In the genomic region with DNA sequence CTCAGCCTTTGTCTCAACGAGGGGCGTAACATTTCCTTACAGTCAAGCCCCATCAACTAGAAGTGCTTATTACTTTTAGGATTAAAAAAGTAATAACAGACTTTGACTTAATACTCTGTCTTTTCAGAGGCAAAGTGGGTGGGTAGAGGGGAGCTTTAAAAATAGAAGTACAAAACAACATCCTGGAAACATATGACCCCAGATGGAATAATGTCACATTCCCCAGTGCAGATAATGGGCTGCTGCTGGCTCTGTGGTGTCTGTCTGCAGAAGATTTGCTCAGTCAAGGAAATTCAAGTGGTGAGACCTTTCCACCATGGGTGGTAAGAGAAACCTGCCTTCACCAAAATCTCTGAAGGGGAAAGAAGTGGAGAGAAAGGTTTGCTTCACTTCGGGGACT, we compare ENCODE assay signal across 15 cellular contexts. TPM values are rescaled to one million over a fixed set of nuclear protein-coding genes. Genes with fewer than 3 reads are reported as not detected.
A peak's percentile ranks its signal among the peaks of the same experiment; 100 is the strongest.
DNase-seq lines count a peak whose midpoint lies in the region; ATAC-seq and TF ChIP-seq lines count a peak whose summit lies in the region.
"Had no signal": no experiment of that assay in that cellular context is flagged by ENCODE, and none has a peak within 500 bp of the region (broad histone marks: within the 10 kb centered on the region; RNA-seq: fewer than 3 reads in every experiment).

No MANE protein-coding gene starts in this region.

- peaks cover 1% of the 10 kb centered on the region for H3K79me2 ChIP-seq in trophoblast cell (ENCODE audit: control insufficient read depth, insufficient read depth, low read length, poor library complexity)

- no CpG with 5 or more reads among the region's 3 CpGs for WGBS in trophoblast cell (ENCODE audit: extremely low coverage, insufficient coverage, insufficient read length)

- H3K27ac Mint-ChIP-seq in brain = peak overlapping the region in 4 of 5 experiments; percentile 86 to 92 (median 89)
- H3K27ac Mint-ChIP-seq in activated CD8-positive, alpha-beta memory T cell treated with anti-CD3 and anti-CD28 coated beads, Interleukin-2, amount 10 ng/mL, durations not matched to agents 7 days and 5 days = no peak overlapping the region
- H3K27ac Mint-ChIP-seq: natural killer cell had no signal

- no peak for TF ChIP-seq POLR2A in gastrocnemius medialis (IDR thresholded peaks at IDR 0.05)

- intact Hi-C loops in gastrocnemius medialis (cut with DNase I; ENCODE audit: low total_unique reads) = loop anchor here (5.0 kb wide), 2 partner anchors 97 to 182 kb away; a partner anchor contains a TSS

- H3K27me3 Mint-ChIP-seq in brain = no peaks in the 10 kb centered on the region
- no peaks in the 10 kb centered on the region for H3K27me3 Mint-ChIP-seq in activated CD8-positive, alpha-beta memory T cell treated with anti-CD3 and anti-CD28 coated beads, Interleukin-2, amount 10 ng/mL, durations not matched to agents 7 days and 5 days
- H3K27me3 Mint-ChIP-seq: CD4-positive, CD25-positive, alpha-beta regulatory T cell had no signal

- H3K9me3 ChIP-seq in gastrocnemius medialis (no peaks in the 10 kb centered on the region), trophoblast cell (ENCODE audit: insufficient read depth, low read depth, low read length) (no peaks in the 10 kb centered on the region)
- H3K9me3 ChIP-seq: HAP-1 had no signal

- CTCF ChIA-PET in activated CD8-positive, alpha-beta memory T cell treated with anti-CD3 and anti-CD28 coated beads, Interleukin-2, amount 10 ng/mL, durations not matched to agents 7 days and 5 days (lab: Charles Lee) = interaction anchor here (1.5 kb wide), 1 partner anchor 47 kb away, joined by 3 read pairs; no protein-coding TSS in a partner anchor

- no peak overlapping the region for H3K14ac ChIP-seq in trophoblast cell (ENCODE audit: low read length)

- H4K12ac ChIP-seq in trophoblast cell (ENCODE audit: low read depth, low read length) = no peak overlapping the region

- no peak overlapping the region for H3K18ac ChIP-seq in trophoblast cell (ENCODE audit: low read length)

- H3K4me3 ChIP-seq in gastrocnemius medialis (peak overlapping the region in 1 of 4 donors; percentile 20), trophoblast cell (ENCODE audit: low read depth, low read length) (no peak overlapping the region)
- H3K4me3 ChIP-seq: HAP-1 had no signal

- no peak overlapping the region for H2BK5ac ChIP-seq in trophoblast cell (ENCODE audit: low read depth, low read length, poor library complexity)

- H3K9me3 Mint-ChIP-seq in brain = no peaks in the 10 kb centered on the region
- no peaks in the 10 kb centered on the region for H3K9me3 Mint-ChIP-seq in activated CD8-positive, alpha-beta memory T cell treated with anti-CD3 and anti-CD28 coated beads, Interleukin-2, amount 10 ng/mL, durations not matched to agents 7 days and 5 days (ENCODE audit: low read depth)
- H3K9me3 Mint-ChIP-seq: CD4-positive, CD25-positive, alpha-beta regulatory T cell; natural killer cell had no signal

- H3K79me1 ChIP-seq in trophoblast cell (ENCODE audit: low read length) = peaks cover 11% of the 10 kb centered on the region

- H3K4me3 Mint-ChIP-seq in brain = peak overlapping the region in 1 of 5 experiments; percentile 29
- H3K4me3 Mint-ChIP-seq in activated CD8-positive, alpha-beta memory T cell treated with anti-CD3 and anti-CD28 coated beads, Interleukin-2, amount 10 ng/mL, durations not matched to agents 7 days and 5 days = no peak overlapping the region
- H3K4me3 Mint-ChIP-seq: CD4-positive, CD25-positive, alpha-beta regulatory T cell; natural killer cell had no signal

- H3K4ac ChIP-seq in trophoblast cell (ENCODE audit: low read depth, low read length) = no peak overlapping the region

- no peak overlapping the region for H3K9ac ChIP-seq in trophoblast cell (ENCODE audit: low read length)

- TF ChIP-seq CTCF in brain (conservative IDR thresholded peaks at IDR 0.05) = no peak
- no peak for TF ChIP-seq CTCF in gastrocnemius medialis (IDR thresholded peaks at IDR 0.05 in 4 of 5, conservative IDR thresholded peaks at IDR 0.05 in 1 of 5)

- no peak overlapping the region for H3K23ac ChIP-seq in trophoblast cell (ENCODE audit: low read length)

- no peak overlapping the region for H2BK120ac ChIP-seq in trophoblast cell (ENCODE audit: insufficient read depth, low read length, poor library complexity)

- no peak overlapping the region for H4K91ac ChIP-seq in trophoblast cell (ENCODE audit: low read depth, low read length)

- ATAC-seq in gastrocnemius medialis (no peak), GM21423 (IDR thresholded peaks at IDR 0.05; ENCODE audit: unreplicated experiment) (no peak)
- ATAC-seq in activated CD8-positive, alpha-beta memory T cell treated with anti-CD3 and anti-CD28 coated beads, Interleukin-2, amount 10 ng/mL, durations not matched to agents 7 days and 5 days = no peak
- ATAC-seq: natural killer cell had no signal

- H3K27ac ChIP-seq in gastrocnemius medialis (peak overlapping the region; percentile 85 to 97 (median 96)), trophoblast cell (ENCODE audit: low read depth, low read length) (no peak overlapping the region)

- H3K4me1 Mint-ChIP-seq in brain = peaks cover 58% of the 10 kb centered on the region
- H3K4me1 Mint-ChIP-seq in activated CD8-positive, alpha-beta memory T cell treated with anti-CD3 and anti-CD28 coated beads, Interleukin-2, amount 10 ng/mL, durations not matched to agents 7 days and 5 days = no peaks in the 10 kb centered on the region
- H3K4me1 Mint-ChIP-seq: natural killer cell had no signal

- in situ Hi-C loops in gastrocnemius medialis (cut with MboI; ENCODE audit: low sequenced_read_pairs in 4 of 4) = no loop called here

- peaks cover 71 to 74% of the 10 kb centered on the region in 2 donors for H3K4me1 ChIP-seq in gastrocnemius medialis
- H3K4me1 ChIP-seq in trophoblast cell (ENCODE audit: control insufficient read depth in 1 of 2, insufficient read depth in 2 of 2, low read length in 2 of 2) = peaks cover 11 to 18% of the 10 kb centered on the region in 2 experiments
- H3K4me1 ChIP-seq: HAP-1 had no signal

- H4K8ac ChIP-seq in trophoblast cell (ENCODE audit: low read depth, low read length) = no peak overlapping the region

- H2AK5ac ChIP-seq in trophoblast cell (ENCODE audit: low read length) = no peak overlapping the region

- no peak overlapping the region for H2AFZ ChIP-seq in trophoblast cell (ENCODE audit: insufficient read depth, low read length, poor library complexity)

- DNase-seq in NCI-H2227 (lab: John Stamatoyannopoulos, UW; ENCODE audit: unreplicated experiment) = peak; percentile 53
- peak; percentile 48 for DNase-seq in left kidney (ENCODE audit: low read depth, low spot score)
- DNase-seq in gastrocnemius medialis = no peak
- DNase-seq in NCI-H1436 (lab: John Stamatoyannopoulos, UW) = no peak
- no peak for DNase-seq in trophoblast cell
- no peak for DNase-seq in activated CD8-positive, alpha-beta memory T cell treated with anti-CD3 and anti-CD28 coated beads, Interleukin-2, amount 10 ng/mL, durations not matched to agents 7 days and 5 days
- DNase-seq: activated CD4-positive, alpha-beta T cell treated with anti-CD3 and anti-CD28 coated beads for 1 hour; CD4-positive, CD25-positive, alpha-beta regulatory T cell; effector CD8-positive, alpha-beta T cell; KG1; natural killer cell; stimulated activated CD4-positive, alpha-beta T cell treated with anti-CD3 and anti-CD28 coated beads, Interleukin-4, amount 100 ng/mL, for 4 hours had no signal

- H3K27me3 ChIP-seq in gastrocnemius medialis = no peaks in the 10 kb centered on the region
- no peaks in the 10 kb centered on the region for H3K27me3 ChIP-seq in trophoblast cell (ENCODE audit: insufficient read depth, low read length)

- H3K36me3 ChIP-seq in gastrocnemius medialis (peaks cover 0 to 15% of the 10 kb centered on the region in 2 donors), trophoblast cell (ENCODE audit: control insufficient read depth in 1 of 2, insufficient read depth in 2 of 2, low read length in 2 of 2) (peaks cover 12 to 19% of the 10 kb centered on the region in 2 experiments)
- H3K36me3 ChIP-seq: HAP-1 had no signal

- no peak overlapping the region for H3K4me2 ChIP-seq in trophoblast cell (ENCODE audit: low read length)

- no peak overlapping the region for H2BK12ac ChIP-seq in trophoblast cell (ENCODE audit: low read length)

- H3K36me3 Mint-ChIP-seq in brain = peaks cover 7% of the 10 kb centered on the region
- peaks cover 4% of the 10 kb centered on the region for H3K36me3 Mint-ChIP-seq in activated CD8-positive, alpha-beta memory T cell treated with anti-CD3 and anti-CD28 coated beads, Interleukin-2, amount 10 ng/mL, durations not matched to agents 7 days and 5 days

RNA-seq across cellular contexts. Expression of a gene that starts 36.2 kb away (rescaled TPM):
- polyA plus RNA-seq in brain (ENCODE audit: insufficient read depth, low read depth, low replicate concordance) = 15.3 TPM
- 10 to 100 TPM in 2 of 4 donors, 1 to 10 TPM in 2; 7.3 to 16.0 (median 9.4) TPM for total RNA-seq in gastrocnemius medialis
- polyA plus RNA-seq in trophoblast cell (2013) = 17.9 and 18.6 TPM in 2 replicates
- 10 to 100 TPM; 55.2 to 64.9 TPM for total RNA-seq in activated CD8-positive, alpha-beta memory T cell treated with anti-CD3 and anti-CD28 coated beads, Interleukin-2, amount 10 ng/mL, durations not matched to agents 7 days and 5 days

Comparison
In these comparisons a context has a peak if more than half of its experiments do, and no peak if none do; other contexts are left out.
1. DNase-seq: peak in NCI-H2227 (single experiment) and left kidney (single experiment); none in gastrocnemius medialis (0 of 2), NCI-H1436 (single experiment), trophoblast cell (0 of 2) and activated CD8-positive, alpha-beta memory T cell treated with anti-CD3 and anti-CD28 coated beads, Interleukin-2, amount 10 ng/mL, durations not matched to agents 7 days and 5 days (single experiment).